Comparison of ENCODE assay signal across 15 cellular contexts in the genomic region with DNA sequence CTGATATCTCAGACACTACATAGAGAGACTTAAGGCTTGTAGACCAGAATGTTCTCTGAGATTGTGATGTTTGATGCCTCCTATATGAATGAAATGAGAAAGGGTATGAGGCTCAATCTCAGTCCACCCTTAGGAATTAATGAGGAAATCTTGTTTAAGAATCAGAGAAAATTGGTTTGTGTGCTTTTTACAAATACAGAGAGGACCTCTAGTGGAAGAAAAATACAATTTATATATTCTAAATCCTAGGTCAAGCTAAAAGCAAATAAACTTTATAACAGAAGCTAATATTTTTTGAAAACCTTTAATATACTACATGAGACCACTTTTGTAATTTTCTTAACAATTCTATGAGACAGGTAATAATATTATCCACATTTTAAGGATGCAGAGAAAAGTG.
DNase-seq lines count a peak whose midpoint lies in the region; ATAC-seq and TF ChIP-seq lines count a peak whose summit lies in the region.
"Had no signal": no experiment of that assay in that cellular context is flagged by ENCODE, and none has a peak within 500 bp of the region (broad histone marks: within the 10 kb centered on the region; RNA-seq: fewer than 3 reads in every experiment).

No MANE protein-coding gene starts in this region.

- H3K4me3 Mint-ChIP-seq in nephron: no peak overlapping the region
- no peak overlapping the region for H3K4me3 Mint-ChIP-seq in stimulated activated naive CD8-positive, alpha-beta T cell treated with anti-CD3 and anti-CD28 coated beads, Interleukin-15, amount 100 ng/mL, for 72 hours
- H3K4me3 Mint-ChIP-seq: naive thymus-derived CD8-positive, alpha-beta T cell had no signal

- H3K36me3 Mint-ChIP-seq in nephron (ENCODE audit: low read depth): no peaks in the 10 kb centered on the region

- no peaks in the 10 kb centered on the region for H3K9me3 Mint-ChIP-seq in nephron
- H3K9me3 Mint-ChIP-seq in stimulated activated naive CD8-positive, alpha-beta T cell treated with anti-CD3 and anti-CD28 coated beads, Interleukin-15, amount 100 ng/mL, for 72 hours: no peaks in the 10 kb centered on the region

- TF ChIP-seq CTCF in VCaP (conservative IDR thresholded peaks at IDR 0.05) (peak; percentile 39), nephron (IDR thresholded peaks at IDR 0.05; ENCODE audit: unreplicated experiment in 3 of 3) (peak; percentile 19 to 35 (median 28))

- H3K4me1 ChIP-seq in effector memory CD4-positive, alpha-beta T cell (ENCODE audit: control insufficient read depth, insufficient read depth, low read length, poor library complexity, severe bottlenecking): no peaks in the 10 kb centered on the region
- H3K4me1 ChIP-seq: Caco-2 had no signal

- H3K36me3 ChIP-seq in effector memory CD4-positive, alpha-beta T cell (ENCODE audit: control insufficient read depth, insufficient read depth, low read length): no peaks in the 10 kb centered on the region

- H3K4me3 ChIP-seq in effector memory CD4-positive, alpha-beta T cell (ENCODE audit: insufficient read depth, low read depth, low read length, poor library complexity, severe bottlenecking): no peak overlapping the region
- H3K4me3 ChIP-seq: skin epidermis had no signal

- no peak overlapping the region for H3K27ac Mint-ChIP-seq in nephron
- no peak overlapping the region for H3K27ac Mint-ChIP-seq in stimulated activated naive CD8-positive, alpha-beta T cell treated with anti-CD3 and anti-CD28 coated beads, Interleukin-15, amount 100 ng/mL, for 72 hours
- H3K27ac Mint-ChIP-seq: naive thymus-derived CD8-positive, alpha-beta T cell had no signal

- H3K27me3 ChIP-seq in effector memory CD4-positive, alpha-beta T cell (replicated peaks; ENCODE audit: control insufficient read depth, insufficient read depth, low read length, poor library complexity, severe bottlenecking): no peaks in the 10 kb centered on the region

- no peak overlapping the region for H3K27ac ChIP-seq in VCaP
- no peak overlapping the region for H3K27ac ChIP-seq in effector memory CD4-positive, alpha-beta T cell (ENCODE audit: insufficient read depth, low read length, poor library complexity, severe bottlenecking)
- H3K27ac ChIP-seq: skin epidermis had no signal

- ATAC-seq in stimulated activated naive CD8-positive, alpha-beta T cell treated with anti-CD3 and anti-CD28 coated beads, Interleukin-15, amount 100 ng/mL, for 72 hours: no peak
- ATAC-seq: left colon; naive thymus-derived CD8-positive, alpha-beta T cell had no signal

- no peaks in the 10 kb centered on the region for H3K4me1 Mint-ChIP-seq in nephron
- H3K4me1 Mint-ChIP-seq in stimulated activated naive CD8-positive, alpha-beta T cell treated with anti-CD3 and anti-CD28 coated beads, Interleukin-15, amount 100 ng/mL, for 72 hours: no peaks in the 10 kb centered on the region

- DNase-seq in ELR (ENCODE audit: low read depth): peak; percentile 42
- peak; percentile 30 to 38 for DNase-seq in Kasumi-1 (lab: John Stamatoyannopoulos, UW)
- no peak for DNase-seq in ecto neural progenitor cell (ENCODE audit: low spot score)
- no peak for DNase-seq in stimulated activated naive CD8-positive, alpha-beta T cell treated with anti-CD3 and anti-CD28 coated beads, Interleukin-15, amount 100 ng/mL, for 72 hours
- no peak for DNase-seq in effector memory CD4-positive, alpha-beta T cell
- DNase-seq: activated CD4-positive, alpha-beta T cell treated with anti-CD3 and anti-CD28 coated beads, Interleukin-2, amount 50 U/mL, for 1 hour; anterior cingulate cortex; Caco-2; effector CD4-positive, alpha-beta T cell; left colon; naive thymus-derived CD8-positive, alpha-beta T cell; NCI-H1694 had no signal

- H3K9me3 ChIP-seq in effector memory CD4-positive, alpha-beta T cell (ENCODE audit: control insufficient read depth, low read length): no peaks in the 10 kb centered on the region
- H3K9me3 ChIP-seq: Caco-2 had no signal

- H3K27me3 Mint-ChIP-seq in nephron (ENCODE audit: low read depth): peaks cover 4% of the 10 kb centered on the region
- H3K27me3 Mint-ChIP-seq in stimulated activated naive CD8-positive, alpha-beta T cell treated with anti-CD3 and anti-CD28 coated beads, Interleukin-15, amount 100 ng/mL, for 72 hours: no peaks in the 10 kb centered on the region

Comparison
In these comparisons a context has a peak if more than half of its experiments do, and no peak if none do; other contexts are left out.
1. DNase-seq: peak in ELR (single experiment) and Kasumi-1 (2 of 2); none in ecto neural progenitor cell (single experiment), stimulated activated naive CD8-positive, alpha-beta T cell treated with anti-CD3 and anti-CD28 coated beads, Interleukin-15, amount 100 ng/mL, for 72 hours (0 of 2) and effector memory CD4-positive, alpha-beta T cell (0 of 3).